23 cellular contexts compared by ENCODE assay signal in genomic region chr10:77789016-77789415, GRCh38.
"Had no signal": no experiment of that assay in that cellular context is flagged by ENCODE, and none has a peak within 500 bp of the region (broad histone marks: within the 10 kb centered on the region; RNA-seq: fewer than 3 reads in every experiment).

No MANE protein-coding gene starts in this region.

- H3K27ac ChIP-seq: dorsolateral prefrontal cortex, epithelial cell of prostate, gastrocnemius medialis, neutrophil, pancreas, right lobe of liver, stomach, thyroid gland had no signal

- H3K9me3 ChIP-seq: gastrocnemius medialis, neutrophil, pancreas, right lobe of liver, stomach, thyroid gland had no signal

- H3K4me1 Mint-ChIP-seq: memory B cell, neural crest cell had no signal

- H3K4me3 ChIP-seq: dorsolateral prefrontal cortex, gastrocnemius medialis, lung, pancreas, right lobe of liver, smooth muscle cell, stomach, thyroid gland had no signal

- H3K27me3 ChIP-seq: dorsolateral prefrontal cortex, gastrocnemius medialis, neutrophil, pancreas, right lobe of liver, stomach, thyroid gland had no signal

- H3K27me3 Mint-ChIP-seq: memory B cell, progenitor cell of endocrine pancreas had no signal

- H3K4me3 Mint-ChIP-seq: memory B cell; natural killer cell; neural crest cell; stimulated activated effector memory CD8-positive, alpha-beta T cell treated with anti-CD3 and anti-CD28 coated beads, Interleukin-12 subunit alpha, Interleukin-12 subunit beta, amount 100 ng/mL, for 72 hours had no signal

- H3K4me1 ChIP-seq: gastrocnemius medialis, pancreas, right lobe of liver, thyroid gland had no signal

- H3K36me3 ChIP-seq: neutrophil had no signal

- H3K27ac Mint-ChIP-seq: memory B cell; stimulated activated effector memory CD8-positive, alpha-beta T cell treated with anti-CD3 and anti-CD28 coated beads, Interleukin-12 subunit alpha, Interleukin-12 subunit beta, amount 100 ng/mL, for 72 hours had no signal

- H3K9me3 Mint-ChIP-seq: natural killer cell, neural crest cell had no signal

- DNase-seq: dorsolateral prefrontal cortex; effector CD4-positive, alpha-beta T cell; foreskin fibroblast; gastrocnemius medialis; head of caudate nucleus; natural killer cell; pancreas; right lobe of liver; stimulated activated CD4-positive, alpha-beta T cell treated with anti-CD3 and anti-CD28 coated beads, Interleukin-12 subunit alpha, Interleukin-12 subunit beta, amount 100 ng/mL, for 4 hours; stimulated activated CD4-positive, alpha-beta T cell treated with anti-CD3 and anti-CD28 coated beads, Interleukin-1b, Interleukin-23, amount 100 ng/mL, for 48 hours; stimulated activated CD4-positive, alpha-beta T cell treated with anti-CD3 and anti-CD28 coated beads, Interleukin-4, amount 100 ng/mL, for 24 hours; stimulated activated naive CD4-positive, alpha-beta T cell treated with Interleukin-2 at 50 U/mL for 16 hours; stomach; thyroid gland; trophoblast cell had no signal
